In the genomic region with DNA sequence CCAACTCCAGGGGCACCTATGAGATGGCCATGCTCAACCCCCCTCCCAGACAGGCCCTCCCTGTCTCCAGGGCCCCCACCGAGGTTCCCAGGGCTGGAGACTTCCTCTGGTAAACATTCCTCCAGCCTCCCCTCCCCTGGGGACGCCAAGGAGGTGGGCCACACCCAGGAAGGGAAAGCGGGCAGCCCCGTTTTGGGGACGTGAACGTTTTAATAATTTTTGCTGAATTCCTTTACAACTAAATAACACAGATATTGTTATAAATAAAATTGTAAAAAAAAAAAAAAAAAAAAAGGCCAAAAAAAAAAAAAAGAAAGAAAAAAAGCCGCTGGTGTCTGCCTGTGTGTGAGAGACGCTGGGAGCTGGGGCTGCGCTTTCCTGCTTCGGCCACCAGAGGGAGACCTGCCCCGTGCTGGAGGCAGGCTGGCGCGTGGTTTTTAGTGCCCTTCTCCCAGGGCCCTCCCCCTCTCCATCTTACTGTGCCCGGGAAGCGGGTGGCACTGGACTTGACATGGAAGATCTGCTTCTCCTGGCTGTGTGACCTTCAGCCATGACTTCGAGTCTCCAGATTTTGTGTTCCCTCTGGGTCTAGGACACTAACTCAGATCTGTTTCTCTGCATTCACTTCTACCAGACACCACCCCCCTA, we compare ENCODE assay signal across 8 cellular contexts. TPM values are rescaled to one million over a fixed set of nuclear protein-coding genes. Genes with fewer than 3 reads are reported as not detected.
DNase-seq lines count a peak whose midpoint lies in the region; ATAC-seq and TF ChIP-seq lines count a peak whose summit lies in the region.

No MANE protein-coding gene starts in this region.

- H3K4me1 Mint-ChIP-seq in T-cell = peaks cover 30 to 40% (median 37%) of the 10 kb centered on the region in 3 donors
- H3K4me1 Mint-ChIP-seq in activated naive CD8-positive, alpha-beta T cell treated with anti-CD3 and anti-CD28 coated beads, Interleukin-2, amount 10 ng/mL, durations not matched to agents 7 days and 5 days = peaks cover 30% of the 10 kb centered on the region

- no peaks in the 10 kb centered on the region for H3K9me3 ChIP-seq in prostate gland
- H3K9me3 ChIP-seq in aorta (ENCODE audit: control insufficient read depth, low read length) = no peaks in the 10 kb centered on the region

- no peak overlapping the region for H3K4me3 ChIP-seq in prostate gland
- no peak overlapping the region for H3K4me3 ChIP-seq in aorta (ENCODE audit: low read length in 2 of 2)

- H3K9me3 Mint-ChIP-seq in T-cell = no peaks in the 10 kb centered on the region
- H3K9me3 Mint-ChIP-seq in activated naive CD8-positive, alpha-beta T cell treated with anti-CD3 and anti-CD28 coated beads, Interleukin-2, amount 10 ng/mL, durations not matched to agents 7 days and 5 days = no peaks in the 10 kb centered on the region

- TF ChIP-seq POLR2A in prostate gland (IDR thresholded peaks at IDR 0.05) = no peak

- peak; percentile 39 for ATAC-seq in GM21390 (IDR thresholded peaks at IDR 0.05; ENCODE audit: unreplicated experiment)
- peak; percentile 59 to 68 (median 65) for ATAC-seq in T-cell (replicated peaks in 1 of 4)
- peak; percentile 36 for ATAC-seq in activated naive CD8-positive, alpha-beta T cell treated with anti-CD3 and anti-CD28 coated beads, Interleukin-2, amount 10 ng/mL, durations not matched to agents 7 days and 5 days (ENCODE audit: low read depth)
- peak; percentile 70 for ATAC-seq in Right ventricle myocardium inferior
- peak; percentile 92 for ATAC-seq in aorta (ENCODE audit: low FRiP score)

- no peaks in the 10 kb centered on the region for H3K27me3 ChIP-seq in prostate gland (replicated peaks; ENCODE audit: insufficient read depth)
- no peaks in the 10 kb centered on the region for H3K27me3 ChIP-seq in aorta (ENCODE audit: control insufficient read depth in 1 of 2, insufficient read depth in 2 of 2, low read length in 1 of 2)

- peak overlapping the region in 1 of 3 donors; percentile 76 for H3K4me3 Mint-ChIP-seq in T-cell
- no peak overlapping the region for H3K4me3 Mint-ChIP-seq in activated naive CD8-positive, alpha-beta T cell treated with anti-CD3 and anti-CD28 coated beads, Interleukin-2, amount 10 ng/mL, durations not matched to agents 7 days and 5 days

- no peaks in the 10 kb centered on the region for H3K36me3 Mint-ChIP-seq in T-cell
- peaks cover 2% of the 10 kb centered on the region for H3K36me3 Mint-ChIP-seq in activated naive CD8-positive, alpha-beta T cell treated with anti-CD3 and anti-CD28 coated beads, Interleukin-2, amount 10 ng/mL, durations not matched to agents 7 days and 5 days

- peaks cover 38 to 41% of the 10 kb centered on the region in 2 donors for H3K27me3 Mint-ChIP-seq in T-cell
- peaks cover 42% of the 10 kb centered on the region for H3K27me3 Mint-ChIP-seq in activated naive CD8-positive, alpha-beta T cell treated with anti-CD3 and anti-CD28 coated beads, Interleukin-2, amount 10 ng/mL, durations not matched to agents 7 days and 5 days

- 11% methylated on average over 16 of the region's 16 CpGs for WGBS in prostate gland
- 3 to 4% methylated on average over 16 of the region's 16 CpGs for WGBS in aorta, 2 donors

- H3K4me1 ChIP-seq in prostate gland (replicated peaks) = peaks cover 19% of the 10 kb centered on the region
- no peaks in the 10 kb centered on the region for H3K4me1 ChIP-seq in aorta (ENCODE audit: control insufficient read depth in 1 of 2, insufficient read depth in 2 of 2, low read length in 2 of 2)

- POLR2A ChIA-PET in T-cell (lab: Charles Lee) = interaction anchor here in 1 of 2 donors (0.6 kb wide), 2 partner anchors 139 to 390 kb away, joined by 3 to 9 read pairs; no protein-coding TSS in a partner anchor
- POLR2A ChIA-PET in activated naive CD8-positive, alpha-beta T cell treated with anti-CD3 and anti-CD28 coated beads, Interleukin-2, amount 10 ng/mL, durations not matched to agents 7 days and 5 days (lab: Charles Lee) = interaction anchor here (0.7 to 4.1 kb wide), 3 partner anchors 9 to 249 kb away, joined by 3 to 57 read pairs (median 4); a partner anchor contains a TSS

- DNase-seq in Ammon's horn (ENCODE audit: low spot score) = peak; percentile 93
- peak; percentile 81 to 91 (median 90) for DNase-seq in NCI-H1417 (lab: John Stamatoyannopoulos, UW)
- peak; percentile 62 to 86 (median 78) for DNase-seq in T-cell
- DNase-seq in activated naive CD8-positive, alpha-beta T cell treated with anti-CD3 and anti-CD28 coated beads, Interleukin-2, amount 10 ng/mL, durations not matched to agents 7 days and 5 days = peak; percentile 86
- DNase-seq in Right ventricle myocardium inferior (ENCODE audit: missing footprints) = peak; percentile 94
- DNase-seq in prostate gland (ENCODE audit: low spot score) = peak; percentile 86
- peak; percentile 93 to 96 for DNase-seq in aorta

- peak; percentile 79 to 95 (median 88) for TF ChIP-seq CTCF in prostate gland (IDR thresholded peaks at IDR 0.05)

- CTCF ChIA-PET in T-cell (lab: Charles Lee) = interaction anchor here (0.6 to 4.3 kb wide), 17 partner anchors 10 to 461 kb away, joined by 3 to 66 read pairs (median 6); partner anchors contain the start of genes SHMT2 (in 2 of the 2) and PRIM1 (in 1 of the 2)

- intact Hi-C loops in Right ventricle myocardium inferior (cut with DNase I) = loop anchor here (1.0 to 5.0 kb wide), 4 partner anchors 26 to 239 kb away; no protein-coding TSS in a partner anchor
- intact Hi-C loops in prostate gland (cut with DNase I) = no loop called here
- intact Hi-C loops in aorta (cut with DNase I) = loop anchor here (1.0 kb wide), 2 partner anchors 26 to 30 kb away; no protein-coding TSS in a partner anchor

- H3K36me3 ChIP-seq in prostate gland (peaks cover 0 to 5% of the 10 kb centered on the region in 2 donors), aorta (ENCODE audit: control insufficient read depth in 1 of 2, insufficient read depth in 2 of 2, low read length in 1 of 2) (no peaks in the 10 kb centered on the region)

- peak overlapping the region in 1 of 2 donors; percentile 69 for H3K27ac Mint-ChIP-seq in T-cell
- no peak overlapping the region for H3K27ac Mint-ChIP-seq in activated naive CD8-positive, alpha-beta T cell treated with anti-CD3 and anti-CD28 coated beads, Interleukin-2, amount 10 ng/mL, durations not matched to agents 7 days and 5 days

- H3K27ac ChIP-seq in prostate gland (no peak overlapping the region), aorta (ENCODE audit: low read depth in 1 of 2, low read length in 2 of 2) (no peak overlapping the region)

RNA-seq across cellular contexts. Expression of gene NXPH4, which starts 3.4 kb away (rescaled TPM):
- total RNA-seq in T-cell = 1 to 10 TPM in 2 of 5 donors, under 1 TPM in 2, not detected in 1; 0.49 to 4.5 (median 1.0) TPM
- 1 to 10 TPM; 1.7 to 2.4 TPM for total RNA-seq in activated naive CD8-positive, alpha-beta T cell treated with anti-CD3 and anti-CD28 coated beads, Interleukin-2, amount 10 ng/mL, durations not matched to agents 7 days and 5 days
- 0.60 TPM for total RNA-seq in Right ventricle myocardium inferior
- 10 to 100 TPM; 10.2 to 18.1 TPM for total RNA-seq in prostate gland
- total RNA-seq in aorta = 1 to 10 TPM in 1 of 2 donors, under 1 TPM in 1; 0.55 to 1.2 TPM
- polyA plus RNA-seq in aorta = under 1 TPM; 0.31 to 0.38 TPM

RNA-seq across cellular contexts. Expression of gene SHMT2, which starts 16.3 kb away (rescaled TPM):
- total RNA-seq in T-cell (10 to 100 TPM; 31.0 to 80.9 (median 55.6) TPM), Right ventricle myocardium inferior (32.8 TPM), prostate gland (10 to 100 TPM; 49.6 to 51.4 TPM), aorta (10 to 100 TPM; 50.3 to 59.1 TPM)
- 100 to 1,000 TPM; 142 to 159 TPM for total RNA-seq in activated naive CD8-positive, alpha-beta T cell treated with anti-CD3 and anti-CD28 coated beads, Interleukin-2, amount 10 ng/mL, durations not matched to agents 7 days and 5 days
- polyA plus RNA-seq in aorta = 10 to 100 TPM; 34.3 to 53.4 TPM

RNA-seq across cellular contexts. Expression of gene STAC3, which starts 37.8 kb away (rescaled TPM):
- 1 to 10 TPM; 1.3 to 4.9 (median 2.9) TPM for total RNA-seq in T-cell
- total RNA-seq in activated naive CD8-positive, alpha-beta T cell treated with anti-CD3 and anti-CD28 coated beads, Interleukin-2, amount 10 ng/mL, durations not matched to agents 7 days and 5 days = 10 to 100 TPM; 10.7 to 11.4 TPM
- 1.2 TPM for total RNA-seq in Right ventricle myocardium inferior
- 10 to 100 TPM in 1 of 2 donors, 1 to 10 TPM in 1; 4.8 to 20.9 TPM for total RNA-seq in prostate gland
- total RNA-seq in aorta = 1 to 10 TPM; 3.2 to 5.8 TPM
- 1 to 10 TPM in 1 of 2 donors, under 1 TPM in 1; 0.82 to 5.0 TPM for polyA plus RNA-seq in aorta

Comparison
In these comparisons a context has a peak if more than half of its experiments do, and no peak if none do; other contexts are left out.
1. ATAC-seq: peak in every context shown above with its lines; median percentile 92 in aorta; 70 in Right ventricle myocardium inferior; 65 in T-cell; 39 in GM21390; 36 in activated naive CD8-positive, alpha-beta T cell treated with anti-CD3 and anti-CD28 coated beads, Interleukin-2, amount 10 ng/mL, durations not matched to agents 7 days and 5 days.